22 cellular contexts compared by ENCODE assay signal in the genomic region with DNA sequence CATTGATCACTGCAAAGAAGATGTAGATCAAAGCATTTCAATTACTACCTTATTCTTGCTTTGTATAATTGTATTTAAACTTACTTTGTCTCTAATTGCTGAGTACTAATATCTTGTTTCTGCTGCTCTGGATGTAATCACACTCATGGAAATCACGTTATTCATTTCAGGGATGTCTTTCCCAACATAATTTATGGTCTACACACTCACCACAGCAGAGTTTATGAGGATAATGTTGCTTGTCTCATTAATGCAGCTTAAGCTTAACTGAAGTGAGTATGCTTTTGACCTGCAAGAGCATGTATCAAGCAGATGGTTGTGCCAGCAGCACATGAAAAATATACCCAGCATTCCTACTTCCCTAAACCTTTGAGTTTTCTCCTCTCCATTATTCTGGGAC.
"Had no signal": no experiment of that assay in that cellular context is flagged by ENCODE, and none has a peak within 500 bp of the region (broad histone marks: within the 10 kb centered on the region; RNA-seq: fewer than 3 reads in every experiment).

No MANE protein-coding gene starts in this region.

- H3K4me1 ChIP-seq: esophagus muscularis mucosa, gastrocnemius medialis, psoas muscle, right lobe of liver, testis had no signal

- DNase-seq: activated B cell treated with CpG ODN at 0.5 μM for 24 hours; activated CD4-positive, alpha-beta T cell treated with anti-CD3 and anti-CD28 coated beads for 36 hours; activated CD4-positive, alpha-beta T cell treated with anti-CD3 and anti-CD28 coated beads, Interleukin-2, amount 50 U/mL, for 4 hours; activated CD8-positive, alpha-beta memory T cell treated with anti-CD3 and anti-CD28 coated beads for 24 hours; activated CD8-positive, alpha-beta memory T cell treated with anti-CD3 and anti-CD28 coated beads, Interleukin-2, amount 50 U/mL, for 4 hours; activated naive CD4-positive, alpha-beta T cell treated with anti-CD3 and anti-CD28 coated beads for 36 hours; activated T-cell treated with anti-CD3 and anti-CD28 coated beads, Interleukin-2, amount 50 U/mL, for 24 hours; cerebellar nuclear complex; gastrocnemius medialis; hypothalamus; left ventricle myocardium superior; mammary epithelial cell; midbrain; ovary; psoas muscle; right lobe of liver; stimulated activated CD4-positive, alpha-beta T cell treated with anti-CD3 and anti-CD28 coated beads, Interleukin-2, amount 100 ng/mL, for 24 hours; T1000; testis had no signal

- H3K27ac ChIP-seq: coronary artery, esophagus muscularis mucosa, gastrocnemius medialis, ovary, psoas muscle, right lobe of liver, skin epidermis, testis had no signal

- H3K4me3 ChIP-seq: coronary artery, esophagus muscularis mucosa, gastrocnemius medialis, ovary, psoas muscle, right lobe of liver, skin epidermis, testis had no signal

- H3K36me3 ChIP-seq: esophagus muscularis mucosa, gastrocnemius medialis, ovary, right lobe of liver had no signal

- H3K27me3 ChIP-seq: esophagus muscularis mucosa, gastrocnemius medialis, ovary, right lobe of liver, testis had no signal

- H3K9me3 ChIP-seq: esophagus muscularis mucosa, gastrocnemius medialis, ovary, psoas muscle, right lobe of liver, testis had no signal
